Comparison of ENCODE assay signal across 6 cellular contexts in the genomic region with DNA sequence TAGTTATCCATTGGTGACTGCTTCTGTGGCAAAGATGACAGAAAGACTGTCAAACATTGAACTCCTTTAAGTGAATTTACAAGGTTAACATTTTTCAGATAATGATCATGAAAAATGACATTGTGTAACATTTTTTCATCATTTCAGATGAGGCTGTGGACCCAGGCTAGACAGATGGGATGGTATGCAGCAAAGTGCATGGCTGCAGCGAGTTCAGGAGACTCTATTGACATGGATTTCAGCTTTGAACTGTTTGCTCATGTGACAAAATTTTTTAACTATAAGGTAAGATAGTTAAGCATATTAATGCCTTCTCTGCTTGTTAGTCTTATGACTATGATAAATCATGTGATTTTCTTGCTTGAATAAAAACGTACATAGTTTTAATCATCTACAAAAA. TPM values are rescaled to one million over a fixed set of nuclear protein-coding genes. Genes with fewer than 3 reads are reported as not detected.
"Had no signal": no experiment of that assay in that cellular context is flagged by ENCODE, and none has a peak within 500 bp of the region (broad histone marks: within the 10 kb centered on the region; RNA-seq: fewer than 3 reads in every experiment).

No MANE protein-coding gene starts in this region.

RNA-seq across cellular contexts. Expression of a gene that starts 58.8 kb away (rescaled TPM):
- total RNA-seq: activated CD8-positive, alpha-beta T cell treated with anti-CD3 and anti-CD28 coated beads, Interleukin-2, amount 10 ng/mL, durations not matched to agents 7 days and 5 days; ascending aorta; colonic mucosa; dermis microvascular lymphatic vessel endothelial cell; endothelial cell of umbilical vein; esophagus squamous epithelium had no signal
